Comparison of ENCODE assay signal across 10 cellular contexts in genomic region chr9:113399646-113400200, GRCh38. TPM values are rescaled to one million over a fixed set of nuclear protein-coding genes. Genes with fewer than 3 reads are reported as not detected.
DNase-seq lines count a peak whose midpoint lies in the region; ATAC-seq and TF ChIP-seq lines count a peak whose summit lies in the region.
"Had no signal": no experiment of that assay in that cellular context is flagged by ENCODE, and none has a peak within 500 bp of the region (broad histone marks: within the 10 kb centered on the region; RNA-seq: fewer than 3 reads in every experiment).

No MANE protein-coding gene starts in this region.

- peak overlapping the region; percentile 91 for H3K27ac Mint-ChIP-seq in endodermal cell
- no peak overlapping the region for H3K27ac Mint-ChIP-seq in osteocyte (ENCODE audit: unreplicated experiment)

- H3K9me3 ChIP-seq in NT2/D1 (ENCODE audit: insufficient read depth, low read length) (no peaks in the 10 kb centered on the region), endodermal cell (ENCODE audit: control insufficient read depth, low read length) (no peaks in the 10 kb centered on the region)
- H3K9me3 ChIP-seq: esophagus muscularis mucosa had no signal

- H3K36me3 Mint-ChIP-seq in endodermal cell (ENCODE audit: low read depth) (peaks cover 17% of the 10 kb centered on the region), osteocyte (ENCODE audit: unreplicated experiment) (peaks cover 10% of the 10 kb centered on the region)

- H3K4me1 Mint-ChIP-seq in endodermal cell (peaks cover 28% of the 10 kb centered on the region), osteocyte (ENCODE audit: unreplicated experiment) (peaks cover 14% of the 10 kb centered on the region)

- DNase-seq in NCI-H345 (lab: John Stamatoyannopoulos, UW) (peak; percentile 1), NCI-H345 treated with DMSO at 0.1 percent for 48 hours (lab: John Stamatoyannopoulos, UW; ENCODE audit: unreplicated experiment) (no peak), NT2/D1 (ENCODE audit: low read depth, low spot score) (no peak), endodermal cell (no peak), osteocyte (ENCODE audit: extremely low spot score, unreplicated experiment) (no peak), DMS79 treated with DMSO at 0.1 percent for 48 hours (lab: John Stamatoyannopoulos, UW) (no peak)
- DNase-seq: stimulated activated CD8-positive, alpha-beta memory T cell treated with anti-CD3 and anti-CD28 coated beads, Interleukin-4, amount 100 ng/mL, for 48 hours had no signal

- no peaks in the 10 kb centered on the region for H3K27me3 Mint-ChIP-seq in endodermal cell (ENCODE audit: insufficient read depth)
- no peaks in the 10 kb centered on the region for H3K27me3 Mint-ChIP-seq in osteocyte (ENCODE audit: unreplicated experiment)

- H3K27me3 ChIP-seq in NT2/D1 (ENCODE audit: insufficient read depth, insufficient read length) (no peaks in the 10 kb centered on the region), endodermal cell (ENCODE audit: control insufficient read depth, insufficient read depth, low read length, poor library complexity, severe bottlenecking) (no peaks in the 10 kb centered on the region)
- H3K27me3 ChIP-seq: esophagus muscularis mucosa had no signal

- H3K4me1 ChIP-seq in NT2/D1 (ENCODE audit: insufficient read depth, insufficient read length), result peaks cover 30% of the 10 kb centered on the region
- peaks cover 8% of the 10 kb centered on the region for H3K4me1 ChIP-seq in endodermal cell (ENCODE audit: control insufficient read depth, insufficient read depth, low read length)

- H3K9me3 Mint-ChIP-seq in endodermal cell (no peaks in the 10 kb centered on the region), osteocyte (ENCODE audit: unreplicated experiment) (no peaks in the 10 kb centered on the region)

- H3K4me3 Mint-ChIP-seq in endodermal cell (peak overlapping the region; percentile 85), osteocyte (ENCODE audit: unreplicated experiment) (peak overlapping the region; percentile 93)

- no peak for ATAC-seq in GM21360 (IDR thresholded peaks at IDR 0.05; ENCODE audit: unreplicated experiment)
- no peak for ATAC-seq in GM18861 (IDR thresholded peaks at IDR 0.05; ENCODE audit: unreplicated experiment)

- TF ChIP-seq CTCF in endodermal cell (conservative IDR thresholded peaks at IDR 0.05) (no peak), osteocyte (IDR thresholded peaks at IDR 0.05) (no peak)

- 66 to 76% methylated on average over 2 to 3 of the region's 3 CpGs for WGBS in endodermal cell (ENCODE audit: insufficient coverage in 1 of 2, insufficient read length in 1 of 2), 2 experiments

- H3K36me3 ChIP-seq in NT2/D1 (ENCODE audit: insufficient read depth, insufficient read length, low read length), result peaks cover 12% of the 10 kb centered on the region
- H3K36me3 ChIP-seq in endodermal cell (ENCODE audit: control insufficient read depth, insufficient read depth, low read length), result peaks cover 37% of the 10 kb centered on the region

- H3K9ac ChIP-seq in NT2/D1 (ENCODE audit: insufficient read length, low read depth) (peak overlapping the region; percentile 65), endodermal cell (ENCODE audit: extremely low read depth, low read length, poor library complexity, severe bottlenecking) (peak overlapping the region; percentile 72)

- H3K27ac ChIP-seq in endodermal cell (ENCODE audit: low read depth, low read length), result no peak overlapping the region

- peak overlapping the region; percentile 94 for H3K4me3 ChIP-seq in NT2/D1 (ENCODE audit: insufficient read length, low read depth)
- H3K4me3 ChIP-seq in endodermal cell (ENCODE audit: low read length), result peak overlapping the region; percentile 88

RNA-seq across cellular contexts. Expression of gene ALAD, which starts 1.4 kb away (rescaled TPM):
- total RNA-seq in endodermal cell (10 to 100 TPM; 40.4 to 51.9 TPM), osteocyte (26.2 and 27.4 TPM in 2 replicates)
- polyA plus RNA-seq in endodermal cell (2013, experiment 1 of 2), result 34.9 TPM
- polyA plus RNA-seq in endodermal cell (2013, experiment 2 of 2), result 34.9 TPM

RNA-seq across cellular contexts. Expression of gene POLE3, which starts 10.8 kb away (rescaled TPM):
- 10 to 100 TPM; 36.5 to 45.6 TPM for total RNA-seq in endodermal cell
- 71.6 TPM for polyA plus RNA-seq in endodermal cell (2013, experiment 1 of 2)
- 64.7 TPM for polyA plus RNA-seq in endodermal cell (2013, experiment 2 of 2)
- 32.0 and 35.5 TPM in 2 replicates for total RNA-seq in osteocyte

RNA-seq across cellular contexts. Expression of gene C9orf43, which starts 10.8 kb away (rescaled TPM):
- total RNA-seq in endodermal cell (1 to 10 TPM in 1 of 2 donors, under 1 TPM in 1; 0.40 to 1.1 TPM), osteocyte (0.43 and 0.55 TPM in 2 replicates)
- polyA plus RNA-seq in endodermal cell (2013, experiment 1 of 2), result 0.93 TPM
- 0.62 TPM for polyA plus RNA-seq in endodermal cell (2013, experiment 2 of 2)

RNA-seq across cellular contexts. Expression of gene HDHD3, which starts 22.9 kb away (rescaled TPM):
- total RNA-seq in endodermal cell, result 10 to 100 TPM; 24.3 to 37.1 TPM
- polyA plus RNA-seq in endodermal cell (2013, experiment 1 of 2), result 15.8 TPM
- polyA plus RNA-seq in endodermal cell (2013, experiment 2 of 2), result 13.4 TPM
- total RNA-seq in osteocyte, result 12.2 and 12.7 TPM in 2 replicates

RNA-seq across cellular contexts. Expression of gene BSPRY, which starts 50.4 kb away (rescaled TPM):
- total RNA-seq in endodermal cell (10 to 100 TPM; 14.1 to 17.9 TPM), osteocyte (not detected in 2 replicates)
- 1.4 TPM for polyA plus RNA-seq in endodermal cell (2013, experiment 1 of 2)
- polyA plus RNA-seq in endodermal cell (2013, experiment 2 of 2), result 0.99 TPM
